ENCODE assay signal across 22 cellular contexts in the genomic region with DNA sequence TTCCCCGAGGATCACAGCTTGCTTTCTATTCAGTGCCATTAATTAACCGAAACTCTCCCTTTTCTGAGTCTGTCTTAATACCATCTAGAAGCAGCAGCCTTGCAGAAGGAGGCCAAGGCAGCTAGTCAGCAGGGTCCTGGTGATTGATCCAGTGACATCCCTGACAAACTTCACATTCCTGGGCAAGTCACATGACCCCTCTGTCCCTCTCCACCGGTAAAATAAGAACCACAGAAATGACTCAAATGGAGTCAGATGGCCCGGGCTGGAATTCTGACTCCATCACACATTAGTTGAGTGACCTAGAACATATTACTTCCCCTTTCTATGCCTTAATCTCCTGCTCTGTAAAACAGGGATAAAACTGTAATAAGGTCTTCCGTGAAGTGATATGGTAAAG.
"Had no signal": no experiment of that assay in that cellular context is flagged by ENCODE, and none has a peak within 500 bp of the region (broad histone marks: within the 10 kb centered on the region; RNA-seq: fewer than 3 reads in every experiment).

No MANE protein-coding gene starts in this region.

- FAIRE-seq: K562 had no signal

- H3K4me3 ChIP-seq: K562 had no signal

- DNase-seq: Kasumi-1, MM.1S, NCI-H1092 treated with DMSO at 0.1 percent for 48 hours, NCI-H1436, NCI-H187, NCI-H2029, NCI-H2081 treated with DMSO at 0.1 percent for 48 hours, NCI-H2171, NCI-H226, NCI-H446, NCI-H510A, NCI-H524 treated with DMSO at 0.1 percent for 48 hours, NCI-H69, NCI-H774, PC-3, RPMI8226, SHP77, SK-N-SH, SW 1271 had no signal

- H3K4me2 ChIP-seq: KMS-11, SK-N-SH had no signal

- H3K9ac ChIP-seq: KMS-11, SK-N-SH had no signal

- H3K9me3 ChIP-seq: SK-N-SH had no signal

- ATAC-seq: K562, Panc1, PC-3 had no signal

- H3K27ac ChIP-seq: KMS-11 had no signal
